ENCODE assay signal across 1 cellular context in genomic region chr12:50768813-50769212, GRCh38.
TF ChIP-seq lines count a peak whose summit lies in the region.
"Not testable (repeated sequence)": the region's sequence is repeated elsewhere in the genome, so short reads cannot be mapped to it uniquely, and the experiment has no call there.

No MANE protein-coding gene starts in this region.

TF ChIP-seq in K562, 482 proteins besides CTCF, POLR2A, EP300 and RAD21 (continued from another document):
- TF ChIP-seq HMBOX1 (IDR thresholded peaks at IDR 0.05): peak; percentile 90
- 0 out of 2 replicates have a peak, but pooled peaks have one; percentile 26 for TF ChIP-seq C11orf30 (IDR thresholded peaks at IDR 0.05; ENCODE audit: low read depth)
- peak; percentile 38; the same call in 1 of the 2 replicates for TF ChIP-seq L3MBTL2 (IDR thresholded peaks at IDR 0.05)
- 0 out of 2 replicates have a peak, but pooled peaks have one; percentile 5 for TF ChIP-seq MAFG (tag; conservative IDR thresholded peaks at IDR 0.05)
- TF ChIP-seq HDAC1 (IDR thresholded peaks at IDR 0.05): 0 out of 4 replicates have a peak, but pooled peaks of 1 of the 2 experiments have one; percentile 17
- TF ChIP-seq LEF1 (IDR thresholded peaks at IDR 0.05): 0 out of 2 replicates have a peak, but pooled peaks have one; percentile 52
- peak; percentile 63 for TF ChIP-seq SMARCA4 (IDR thresholded peaks at IDR 0.05)
- TF ChIP-seq MAZ (CRISPR knock-in tag; conservative IDR thresholded peaks at IDR 0.05 in 1 of 2, IDR thresholded peaks at IDR 0.05 in 1 of 2): peak in 1 of 2 experiments; percentile 39; a peak in 1 of 4 replicates
- peak; percentile 49; the same call in 1 of the 2 replicates for TF ChIP-seq HDAC2 (IDR thresholded peaks at IDR 0.05)
- 0 out of 2 replicates have a peak, but pooled peaks have one; percentile 4 for TF ChIP-seq JUND (IDR thresholded peaks at IDR 0.05; ENCODE audit: borderline replicate concordance, low read depth, low read length)
- TF ChIP-seq JUND (tag; IDR thresholded peaks at IDR 0.05; ENCODE audit: borderline replicate concordance, low read depth, low read length): not testable (repeated sequence)
- peak; percentile 61 to 72 for TF ChIP-seq MNT (conservative IDR thresholded peaks at IDR 0.05)
- 0 out of 4 replicates have a peak, but pooled peaks of 1 of the 2 experiments have one; percentile 8 for TF ChIP-seq TRIM24 (IDR thresholded peaks at IDR 0.05)
- TF ChIP-seq DPF2 (IDR thresholded peaks at IDR 0.05): peak; percentile 81
- TF ChIP-seq VEZF1 (CRISPR knock-in tag; IDR thresholded peaks at IDR 0.05): 0 out of 2 replicates have a peak, but pooled peaks have one; percentile 14
- peak; percentile 43 for TF ChIP-seq NFE2 (IDR thresholded peaks at IDR 0.05; ENCODE audit: low read depth)
- TF ChIP-seq GATA2 (CRISPR knock-in tag; IDR thresholded peaks at IDR 0.05): peak; percentile 87
